1 cellular context compared by ENCODE assay signal in genomic region chr7:20214787-20215669, GRCh38.
TF ChIP-seq lines count a peak whose summit lies in the region.

No MANE protein-coding gene starts in this region.

TF ChIP-seq in K562, 482 proteins besides CTCF, POLR2A, EP300 and RAD21 (continued from another document and continues in another):
- TF ChIP-seq RERE (CRISPR knock-in tag; IDR thresholded peaks at IDR 0.05; ENCODE audit: borderline replicate concordance) = no peak
- no peak for TF ChIP-seq GABPB2 (CRISPR knock-in tag; conservative IDR thresholded peaks at IDR 0.05)
- peak; percentile 83 for TF ChIP-seq JUND (IDR thresholded peaks at IDR 0.05; ENCODE audit: borderline replicate concordance, low read depth, low read length)
- peak; percentile 76 for TF ChIP-seq JUND (tag; IDR thresholded peaks at IDR 0.05; ENCODE audit: borderline replicate concordance, low read depth, low read length)
- TF ChIP-seq ZBTB11 (CRISPR knock-in tag; IDR thresholded peaks at IDR 0.05) = no peak
- TF ChIP-seq GABPB1 (CRISPR knock-in tag; IDR thresholded peaks at IDR 0.05) = no peak
- TF ChIP-seq MYBL2 (IDR thresholded peaks at IDR 0.05; ENCODE audit: low read depth) = no peak
- TF ChIP-seq MYBL2 (CRISPR knock-in tag; IDR thresholded peaks at IDR 0.05; ENCODE audit: borderline replicate concordance) = no peak
- TF ChIP-seq MBD2 (IDR thresholded peaks at IDR 0.05; ENCODE audit: borderline replicate concordance, low read depth) = no peak
- no peak for TF ChIP-seq MITF (IDR thresholded peaks at IDR 0.05)
- peak; percentile 80 for TF ChIP-seq FOSL1 (tag; conservative IDR thresholded peaks at IDR 0.05)
- TF ChIP-seq ZBTB49 (CRISPR knock-in tag; IDR thresholded peaks at IDR 0.05; ENCODE audit: borderline replicate concordance) = no peak
- no peak for TF ChIP-seq RBM25 (IDR thresholded peaks at IDR 0.05; ENCODE audit: low read depth, low read length, severe bottlenecking)
- TF ChIP-seq RBM34 (IDR thresholded peaks at IDR 0.05; ENCODE audit: borderline replicate concordance, insufficient read depth, low read length) = no peak
- peak; percentile 33; the same call in 1 of the 2 replicates for TF ChIP-seq PML (IDR thresholded peaks at IDR 0.05; ENCODE audit: low read length)
- no peak for TF ChIP-seq RUNX1 (IDR thresholded peaks at IDR 0.05; ENCODE audit: low read depth)
- TF ChIP-seq RBM22 (IDR thresholded peaks at IDR 0.05; ENCODE audit: low read depth, low read length, poor library complexity, severe bottlenecking) = no peak
- TF ChIP-seq NFRKB (IDR thresholded peaks at IDR 0.05; ENCODE audit: low read depth) = peak; percentile 29
- no peak for TF ChIP-seq POLR3G (IDR thresholded peaks at IDR 0.05; ENCODE audit: extremely low read depth, insufficient read length, insufficient replicate concordance)
- no peak for TF ChIP-seq PHF8 (IDR thresholded peaks at IDR 0.05; ENCODE audit: borderline replicate concordance, low read length)
- no peak for TF ChIP-seq NCOA6 (IDR thresholded peaks at IDR 0.05)
- TF ChIP-seq SRSF7 (optimal IDR thresholded peaks at IDR 0.05; ENCODE audit: low read depth, low read length) = no peak
- no peak for TF ChIP-seq RFX5 (IDR thresholded peaks at IDR 0.05; ENCODE audit: low read depth, low read length)
- TF ChIP-seq ZNF384 (IDR thresholded peaks at IDR 0.05; ENCODE audit: low read depth, low read length) = no peak
- no peak for TF ChIP-seq PHB2 (IDR thresholded peaks at IDR 0.05; ENCODE audit: low read depth)
- TF ChIP-seq MAFG (tag; conservative IDR thresholded peaks at IDR 0.05) = peak; percentile 54
- TF ChIP-seq, protein P1, sequence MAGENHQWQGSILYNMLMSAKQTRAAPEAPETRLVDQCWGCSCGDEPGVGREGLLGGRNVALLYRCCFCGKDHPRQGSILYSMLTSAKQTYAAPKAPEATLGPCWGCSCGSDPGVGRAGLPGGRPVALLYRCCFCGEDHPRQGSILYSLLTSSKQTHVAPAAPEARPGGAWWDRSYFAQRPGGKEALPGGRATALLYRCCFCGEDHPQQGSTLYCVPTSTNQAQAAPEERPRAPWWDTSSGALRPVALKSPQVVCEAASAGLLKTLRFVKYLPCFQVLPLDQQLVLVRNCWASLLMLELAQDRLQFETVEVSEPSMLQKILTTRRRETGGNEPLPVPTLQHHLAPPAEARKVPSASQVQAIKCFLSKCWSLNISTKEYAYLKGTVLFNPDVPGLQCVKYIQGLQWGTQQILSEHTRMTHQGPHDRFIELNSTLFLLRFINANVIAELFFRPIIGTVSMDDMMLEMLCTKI (IDR thresholded peaks at IDR 0.05; ENCODE audit: partially characterized antibody) = no peak
- no peak for TF ChIP-seq TRIM28 (IDR thresholded peaks at IDR 0.05)
- no peak for TF ChIP-seq ZBTB1 (CRISPR knock-in tag; IDR thresholded peaks at IDR 0.05; ENCODE audit: borderline replicate concordance, low read depth)
- TF ChIP-seq RBM15 (IDR thresholded peaks at IDR 0.05; ENCODE audit: insufficient read depth, low read length) = no peak
- no peak for TF ChIP-seq FOXK1 (CRISPR knock-in tag; IDR thresholded peaks at IDR 0.05; ENCODE audit: borderline replicate concordance)
- TF ChIP-seq STAT5A (IDR thresholded peaks at IDR 0.05; ENCODE audit: borderline replicate concordance, low read length) = peak; percentile 7; the same call in 1 of the 2 replicates
- TF ChIP-seq KHSRP (IDR thresholded peaks at IDR 0.05) = no peak
- TF ChIP-seq ZSCAN29 (IDR thresholded peaks at IDR 0.05) = no peak
- no peak for TF ChIP-seq E2F1 (CRISPR knock-in tag; IDR thresholded peaks at IDR 0.05)
- TF ChIP-seq TCF7L2 (IDR thresholded peaks at IDR 0.05; ENCODE audit: low read depth, low read length) = no peak
- TF ChIP-seq TARDBP (IDR thresholded peaks at IDR 0.05) = no peak
- TF ChIP-seq, protein P2, sequence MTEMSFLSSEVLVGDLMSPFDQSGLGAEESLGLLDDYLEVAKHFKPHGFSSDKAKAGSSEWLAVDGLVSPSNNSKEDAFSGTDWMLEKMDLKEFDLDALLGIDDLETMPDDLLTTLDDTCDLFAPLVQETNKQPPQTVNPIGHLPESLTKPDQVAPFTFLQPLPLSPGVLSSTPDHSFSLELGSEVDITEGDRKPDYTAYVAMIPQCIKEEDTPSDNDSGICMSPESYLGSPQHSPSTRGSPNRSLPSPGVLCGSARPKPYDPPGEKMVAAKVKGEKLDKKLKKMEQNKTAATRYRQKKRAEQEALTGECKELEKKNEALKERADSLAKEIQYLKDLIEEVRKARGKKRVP (CRISPR knock-in tag; IDR thresholded peaks at IDR 0.05) = no peak
- TF ChIP-seq, protein P3, sequence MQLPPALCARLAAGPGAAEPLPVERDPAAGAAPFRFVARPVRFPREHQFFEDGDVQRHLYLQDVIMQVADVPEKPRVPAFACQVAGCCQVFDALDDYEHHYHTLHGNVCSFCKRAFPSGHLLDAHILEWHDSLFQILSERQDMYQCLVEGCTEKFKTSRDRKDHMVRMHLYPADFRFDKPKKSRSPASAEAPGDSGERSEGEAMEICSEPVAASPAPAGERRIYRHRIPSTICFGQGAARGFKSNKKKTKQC (CRISPR knock-in tag; IDR thresholded peaks at IDR 0.05) = no peak
- no peak for TF ChIP-seq HNRNPL (IDR thresholded peaks at IDR 0.05; ENCODE audit: low read depth, low read length)
